10 cellular contexts compared by ENCODE assay signal in genomic region chr1:15948091-15948591, GRCh38. TPM values are rescaled to one million over a fixed set of nuclear protein-coding genes. Genes with fewer than 3 reads are reported as not detected.
DNase-seq lines count a peak whose midpoint lies in the region; ATAC-seq and TF ChIP-seq lines count a peak whose summit lies in the region.
"Had no signal": no experiment of that assay in that cellular context is flagged by ENCODE, and none has a peak within 500 bp of the region (broad histone marks: within the 10 kb centered on the region; RNA-seq: fewer than 3 reads in every experiment).

No MANE protein-coding gene starts in this region.

- no peak overlapping the region for H3K4me3 ChIP-seq in left ventricle myocardium inferior

- peaks cover 49% of the 10 kb centered on the region for H3K36me3 ChIP-seq in left ventricle myocardium inferior

- peaks cover 53% of the 10 kb centered on the region for H3K4me1 ChIP-seq in left ventricle myocardium inferior

- POLR2A ChIA-PET in activated CD8-positive, alpha-beta T cell treated with anti-CD3 and anti-CD28 coated beads for 36 hours (lab: Charles Lee) = interaction anchor here (1.0 to 5.2 kb wide), 4 partner anchors 11 to 26 kb away, joined by 4 to 69 read pairs (median 11); partner anchors contain the start of gene ZBTB17

- H3K36me3 Mint-ChIP-seq in activated CD8-positive, alpha-beta T cell treated with anti-CD3 and anti-CD28 coated beads for 36 hours (ENCODE audit: low read depth) = peaks cover 38% of the 10 kb centered on the region
- H3K36me3 Mint-ChIP-seq in stimulated activated effector memory CD8-positive, alpha-beta T cell treated with anti-CD3 and anti-CD28 coated beads, Interleukin-12 subunit alpha, Interleukin-12 subunit beta, amount 100 ng/mL, for 72 hours = peaks cover 98% of the 10 kb centered on the region

- ATAC-seq in activated CD8-positive, alpha-beta T cell treated with anti-CD3 and anti-CD28 coated beads for 36 hours = no peak
- ATAC-seq in stimulated activated effector memory CD8-positive, alpha-beta T cell treated with anti-CD3 and anti-CD28 coated beads, Interleukin-12 subunit alpha, Interleukin-12 subunit beta, amount 100 ng/mL, for 72 hours = no peak
- ATAC-seq in HG03139 (IDR thresholded peaks at IDR 0.05; ENCODE audit: unreplicated experiment) = no peak
- ATAC-seq: activated CD4-positive, CD25-positive, alpha-beta regulatory T cell treated with anti-CD3 and anti-CD28 coated beads, Interleukin-2, amount 50 U/mL, for 24 hours had no signal

- no peaks in the 10 kb centered on the region for H3K9me3 Mint-ChIP-seq in activated CD8-positive, alpha-beta T cell treated with anti-CD3 and anti-CD28 coated beads for 36 hours
- no peaks in the 10 kb centered on the region for H3K9me3 Mint-ChIP-seq in stimulated activated effector memory CD8-positive, alpha-beta T cell treated with anti-CD3 and anti-CD28 coated beads, Interleukin-12 subunit alpha, Interleukin-12 subunit beta, amount 100 ng/mL, for 72 hours

- no peaks in the 10 kb centered on the region for H3K27me3 ChIP-seq in left ventricle myocardium inferior (ENCODE audit: low read depth)

- peak overlapping the region; percentile 43 for H3K4me3 Mint-ChIP-seq in activated CD8-positive, alpha-beta T cell treated with anti-CD3 and anti-CD28 coated beads for 36 hours
- H3K4me3 Mint-ChIP-seq in stimulated activated effector memory CD8-positive, alpha-beta T cell treated with anti-CD3 and anti-CD28 coated beads, Interleukin-12 subunit alpha, Interleukin-12 subunit beta, amount 100 ng/mL, for 72 hours = peak overlapping the region; percentile 69

- H3K27ac Mint-ChIP-seq in activated CD8-positive, alpha-beta T cell treated with anti-CD3 and anti-CD28 coated beads for 36 hours = peak overlapping the region; percentile 98
- H3K27ac Mint-ChIP-seq in stimulated activated effector memory CD8-positive, alpha-beta T cell treated with anti-CD3 and anti-CD28 coated beads, Interleukin-12 subunit alpha, Interleukin-12 subunit beta, amount 100 ng/mL, for 72 hours = peak overlapping the region; percentile 97

- CTCF ChIA-PET in activated CD8-positive, alpha-beta T cell treated with anti-CD3 and anti-CD28 coated beads for 36 hours (lab: Charles Lee) = interaction anchor here (0.8 kb wide), 1 partner anchor 11 kb away, joined by 3 read pairs; no protein-coding TSS in a partner anchor

- H3K4me1 Mint-ChIP-seq in activated CD8-positive, alpha-beta T cell treated with anti-CD3 and anti-CD28 coated beads for 36 hours (ENCODE audit: low read depth) = peaks cover 61% of the 10 kb centered on the region
- H3K4me1 Mint-ChIP-seq in stimulated activated effector memory CD8-positive, alpha-beta T cell treated with anti-CD3 and anti-CD28 coated beads, Interleukin-12 subunit alpha, Interleukin-12 subunit beta, amount 100 ng/mL, for 72 hours = peaks cover 70% of the 10 kb centered on the region

- DNase-seq in GM20000 (ENCODE audit: low spot score) (peak; percentile 24), left ventricle myocardium inferior (no peak), HuH-7 (ENCODE audit: low spot score) (no peak), pons (ENCODE audit: low spot score) (no peak), amniotic stem cell (lab: John Stamatoyannopoulos, UW) (no peak)
- DNase-seq in activated CD8-positive, alpha-beta T cell treated with anti-CD3 and anti-CD28 coated beads for 36 hours = peak; percentile 47
- no peak for DNase-seq in stimulated activated effector memory CD8-positive, alpha-beta T cell treated with anti-CD3 and anti-CD28 coated beads, Interleukin-12 subunit alpha, Interleukin-12 subunit beta, amount 100 ng/mL, for 72 hours (ENCODE audit: low spot score in 2 of 2)

- H3K9me3 ChIP-seq in left ventricle myocardium inferior (replicated peaks) = no peaks in the 10 kb centered on the region

- TF ChIP-seq CTCF in GM20000 (IDR thresholded peaks at IDR 0.05; ENCODE audit: extremely low read depth, missing control alignments) (no peak), left ventricle myocardium inferior (IDR thresholded peaks at IDR 0.05; ENCODE audit: borderline replicate concordance) (no peak)
- no peak for TF ChIP-seq CTCF in activated CD8-positive, alpha-beta T cell treated with anti-CD3 and anti-CD28 coated beads for 36 hours (IDR thresholded peaks at IDR 0.05)

- intact Hi-C loops in activated CD8-positive, alpha-beta T cell treated with anti-CD3 and anti-CD28 coated beads for 36 hours (cut with micrococcal nuclease) = no loop called here
- intact Hi-C loops in left ventricle myocardium inferior (cut with micrococcal nuclease) = no loop called here

- H3K27me3 Mint-ChIP-seq in activated CD8-positive, alpha-beta T cell treated with anti-CD3 and anti-CD28 coated beads for 36 hours = no peaks in the 10 kb centered on the region

- H3K27ac ChIP-seq in left ventricle myocardium inferior (replicated peaks) = peak overlapping the region; percentile 89

RNA-seq across cellular contexts. Expression of gene ZBTB17, which starts 27.8 kb away (rescaled TPM):
- 10 to 100 TPM; 44.1 to 45.7 TPM for total RNA-seq in activated CD8-positive, alpha-beta T cell treated with anti-CD3 and anti-CD28 coated beads for 36 hours
- total RNA-seq in left ventricle myocardium inferior = 24.7 TPM

RNA-seq across cellular contexts. Expression of gene SRARP, which starts 55.9 kb away (rescaled TPM):
- total RNA-seq in activated CD8-positive, alpha-beta T cell treated with anti-CD3 and anti-CD28 coated beads for 36 hours = not detected
- 1.0 TPM for total RNA-seq in left ventricle myocardium inferior
- total RNA-seq: mesenteric fat pad had no signal

Comparison
In these comparisons a context has a peak if more than half of its experiments do, and no peak if none do; other contexts are left out.
1. DNase-seq: peak in GM20000 (single experiment) and activated CD8-positive, alpha-beta T cell treated with anti-CD3 and anti-CD28 coated beads for 36 hours (single experiment); none in left ventricle myocardium inferior (single experiment), stimulated activated effector memory CD8-positive, alpha-beta T cell treated with anti-CD3 and anti-CD28 coated beads, Interleukin-12 subunit alpha, Interleukin-12 subunit beta, amount 100 ng/mL, for 72 hours (0 of 2), HuH-7 (single experiment), pons (single experiment) and amniotic stem cell (single experiment).